10 cellular contexts compared by ENCODE assay signal in the genomic region with DNA sequence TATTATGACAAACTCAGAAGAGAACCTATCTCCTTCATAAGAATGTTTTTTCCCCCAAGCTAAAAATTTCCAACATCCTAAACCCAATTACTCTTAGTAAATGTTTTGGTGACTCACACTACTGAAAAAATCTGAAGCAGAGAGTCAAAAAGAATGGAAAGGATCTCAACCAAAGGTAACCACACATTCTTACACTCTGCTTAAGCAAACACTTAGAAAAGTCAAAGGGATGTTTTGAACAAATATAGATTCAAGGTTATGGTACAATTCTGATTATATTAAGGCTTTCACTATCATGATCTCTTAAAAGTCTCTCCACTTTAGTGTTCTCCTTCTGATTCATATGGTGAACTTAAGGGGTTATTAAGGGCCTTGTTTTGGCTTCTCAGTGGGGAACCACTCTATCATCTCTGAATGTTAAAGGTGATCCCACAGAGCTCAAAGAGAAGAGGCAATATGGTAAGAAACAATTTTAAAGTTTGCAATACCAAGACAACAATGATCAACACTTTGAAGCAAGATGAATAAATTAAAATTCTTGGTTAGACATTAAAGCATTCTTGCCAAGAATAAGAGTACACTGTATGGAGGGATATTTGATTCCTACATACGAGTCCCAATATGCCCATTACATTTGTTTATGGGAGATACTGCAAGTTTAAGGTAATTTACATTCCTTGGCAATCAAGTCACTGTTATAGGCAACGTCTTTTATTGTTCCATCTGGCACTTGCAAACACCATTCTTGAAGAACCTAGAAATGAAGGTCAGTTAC.
DNase-seq lines count a peak whose midpoint lies in the region; TF ChIP-seq lines count a peak whose summit lies in the region.
"Had no signal": no experiment of that assay in that cellular context is flagged by ENCODE, and none has a peak within 500 bp of the region (broad histone marks: within the 10 kb centered on the region; RNA-seq: fewer than 3 reads in every experiment).

No MANE protein-coding gene starts in this region.

- H3K27me3 ChIP-seq in osteoblast (ENCODE audit: insufficient read depth, low read length), result no peaks in the 10 kb centered on the region
- H3K27me3 ChIP-seq: testis had no signal

- no peak overlapping the region for H3K4me3 ChIP-seq in osteoblast (ENCODE audit: insufficient read depth, low read length)
- H3K4me3 ChIP-seq: testis had no signal

- peaks cover 52% of the 10 kb centered on the region for H3K36me3 ChIP-seq in osteoblast (ENCODE audit: insufficient read depth, low read length)

- H3K9me3 ChIP-seq in osteoblast (ENCODE audit: low read depth, low read length), result no peaks in the 10 kb centered on the region
- H3K9me3 ChIP-seq: testis had no signal

- no peaks in the 10 kb centered on the region for H3K79me2 ChIP-seq in osteoblast (ENCODE audit: insufficient read depth, low read length)

- no peak for TF ChIP-seq CTCF in osteoblast (IDR thresholded peaks at IDR 0.05; ENCODE audit: extremely low read depth, low read depth, low read length)

- peak overlapping the region; percentile 10 for H3K4me2 ChIP-seq in osteoblast (ENCODE audit: insufficient read depth, low read length)

- DNase-seq in DMS53 (lab: John Stamatoyannopoulos, UW), result peak; percentile 36
- DNase-seq in DMS53 treated with DMSO at 0.1 percent for 48 hours (lab: John Stamatoyannopoulos, UW; ENCODE audit: unreplicated experiment), result no peak
- peak; percentile 60 for DNase-seq in LHCN-M2 (ENCODE audit: low read depth)
- no peak for DNase-seq in caudate nucleus (lab: John Stamatoyannopoulos, UW)
- peak; percentile 62 for DNase-seq in osteoblast (ENCODE audit: insufficient read length, low spot score, missing footprints)
- DNase-seq in GM19238 (ENCODE audit: insufficient read length, low spot score), result no peak
- DNase-seq in activated CD4-positive, CD25-positive, alpha-beta regulatory T cell (lab: John Stamatoyannopoulos, UW), result no peak
- no peak for DNase-seq in stimulated activated CD4-positive, alpha-beta T cell treated with anti-CD3 and anti-CD28 coated beads, Interleukin-4, amount 100 ng/mL, for 4 hours
- DNase-seq: testis had no signal

- peaks cover 14% of the 10 kb centered on the region for H4K20me1 ChIP-seq in osteoblast (ENCODE audit: insufficient read depth, low read length)

- H3K27ac ChIP-seq in caudate nucleus (ENCODE audit: low read depth, low read length), result peak overlapping the region; percentile 44
- peak overlapping the region; percentile 63 for H3K27ac ChIP-seq in osteoblast (ENCODE audit: low read depth, low read length)
- H3K27ac ChIP-seq: 22Rv1, testis had no signal

- no peak overlapping the region for H2AFZ ChIP-seq in osteoblast (ENCODE audit: low read length)

- peaks cover 19% of the 10 kb centered on the region for H3K4me1 ChIP-seq in osteoblast (ENCODE audit: insufficient read depth, low read length)
- H3K4me1 ChIP-seq: testis had no signal

Comparison
In these comparisons a context has a peak if more than half of its experiments do, and no peak if none do; other contexts are left out.
1. DNase-seq: peak in DMS53 (single experiment), LHCN-M2 (single experiment) and osteoblast (single experiment); none in DMS53 treated with DMSO at 0.1 percent for 48 hours (single experiment), caudate nucleus (0 of 61), GM19238 (single experiment), activated CD4-positive, CD25-positive, alpha-beta regulatory T cell (0 of 4) and stimulated activated CD4-positive, alpha-beta T cell treated with anti-CD3 and anti-CD28 coated beads, Interleukin-4, amount 100 ng/mL, for 4 hours (0 of 2).